Comparison of ENCODE assay signal across 25 cellular contexts in genomic region chr9:87550253-87550954, GRCh38.
"Had no signal": no experiment of that assay in that cellular context is flagged by ENCODE, and none has a peak within 500 bp of the region (broad histone marks: within the 10 kb centered on the region; RNA-seq: fewer than 3 reads in every experiment).

No MANE protein-coding gene starts in this region.

- DNase-seq: activated CD4-positive, alpha-beta T cell treated with anti-CD3 and anti-CD28 coated beads for 36 hours; activated CD4-positive, CD25-positive, alpha-beta regulatory T cell; activated effector memory CD4-positive, alpha-beta T cell treated with anti-CD3 and anti-CD28 coated beads, Interleukin-2, amount 50 U/mL, for 16 hours; activated naive CD4-positive, alpha-beta T cell treated with anti-CD3 and anti-CD28 coated beads, Interleukin-2, amount 50 U/mL, for 16 hours; activated T-cell treated with anti-CD3 and anti-CD28 coated beads for 4 hours; amniotic stem cell; caudate nucleus; cortex of kidney; effector memory CD8-positive, alpha-beta T cell; erythroblast; head of caudate nucleus; hypothalamus; lower lobe of right lung; mesendoderm; mucosa of descending colon; ovary; retina; stimulated activated CD4-positive, alpha-beta T cell treated with anti-CD3 and anti-CD28 coated beads, Interleukin-1b, Interleukin-23, amount 100 ng/mL, for 48 hours; stimulated activated CD4-positive, alpha-beta T cell treated with anti-CD3 and anti-CD28 coated beads, Interleukin-4, amount 100 ng/mL, for 4 hours; stimulated activated CD8-positive, alpha-beta memory T cell treated with anti-CD3 and anti-CD28 coated beads, Interleukin-4, amount 100 ng/mL, for 48 hours; stimulated activated naive CD8-positive, alpha-beta T cell treated with anti-CD3 and anti-CD28 coated beads, Interleukin-15, amount 100 ng/mL, for 72 hours; T-helper 1 cell had no signal

- H3K4me2 ChIP-seq: smooth muscle cell had no signal

- H3K27me3 ChIP-seq: ovary, tibial nerve had no signal

- ATAC-seq: activated CD4-positive, alpha-beta T cell treated with anti-CD3 and anti-CD28 coated beads for 36 hours; effector memory CD8-positive, alpha-beta T cell; lower lobe of right lung; mucosa of descending colon; stimulated activated memory B cell treated with anti-CD40 and anti-IgM and Interleukin-4, amounts not matched to agents 10 μg/mL and 1 μg/mL and 100 μg/mL, for 72 hours; stimulated activated naive CD8-positive, alpha-beta T cell treated with anti-CD3 and anti-CD28 coated beads, Interleukin-15, amount 100 ng/mL, for 72 hours had no signal

- H3K36me3 ChIP-seq: ovary, tibial nerve had no signal

- H3K4me3 ChIP-seq: lower lobe of right lung, mucosa of descending colon, ovary, smooth muscle cell, tibial nerve had no signal

- H3K27ac ChIP-seq: lower lobe of right lung, ovary, tibial nerve had no signal

- H3K9me3 ChIP-seq: lower lobe of right lung, mucosa of descending colon, ovary, tibial nerve had no signal
